ENCODE assay signal across 8 cellular contexts in genomic region chr17:48012151-48012520, GRCh38. TPM values are rescaled to one million over a fixed set of nuclear protein-coding genes. Genes with fewer than 3 reads are reported as not detected.
DNase-seq lines count a peak whose midpoint lies in the region; ATAC-seq and TF ChIP-seq lines count a peak whose summit lies in the region.

No MANE protein-coding gene starts in this region.

- TF ChIP-seq CTCF in thyroid gland (IDR thresholded peaks at IDR 0.05), result no peak

- H3K4me1 Mint-ChIP-seq in effector memory CD8-positive, alpha-beta T cell (ENCODE audit: low read depth in 2 of 2), result peaks cover 9 to 14% of the 10 kb centered on the region in 2 donors
- peaks cover 10 to 16% (median 12%) of the 10 kb centered on the region in 4 donors for H3K4me1 Mint-ChIP-seq in naive thymus-derived CD8-positive, alpha-beta T cell

- peak overlapping the region; percentile 57 to 65 for H3K4me3 Mint-ChIP-seq in effector memory CD8-positive, alpha-beta T cell
- peak overlapping the region; percentile 70 to 94 (median 86) for H3K4me3 Mint-ChIP-seq in naive thymus-derived CD8-positive, alpha-beta T cell

- no peaks in the 10 kb centered on the region for H3K36me3 Mint-ChIP-seq in effector memory CD8-positive, alpha-beta T cell (ENCODE audit: insufficient read depth)
- H3K36me3 Mint-ChIP-seq in naive thymus-derived CD8-positive, alpha-beta T cell, result no peaks in the 10 kb centered on the region

- H3K4me3 ChIP-seq in thyroid gland (replicated peaks in 1 of 3), result peak overlapping the region in 1 of 3 donors; percentile 10

- H3K36me3 ChIP-seq in thyroid gland, result no peaks in the 10 kb centered on the region

- WGBS in thyroid gland, 2 donors, result 0 to 2% methylated on average over 17 to 23 of the region's 34 CpGs

- intact Hi-C loops in thyroid gland (cut with DNase I), result no loop called here

- DNase-seq in NOMO-1 (lab: John Stamatoyannopoulos, UW; ENCODE audit: unreplicated experiment in 2 of 2) (peak; percentile 23 to 35), NOMO-1 treated with DMSO at 0.1 percent for 48 hours (lab: John Stamatoyannopoulos, UW; ENCODE audit: unreplicated experiment) (no peak), NCI-H2196 treated with DMSO at 0.1 percent for 48 hours (lab: John Stamatoyannopoulos, UW; ENCODE audit: unreplicated experiment) (peak; percentile 34), thyroid gland (peak; percentile 39)
- DNase-seq in activated CD4-positive, alpha-beta T cell treated with anti-CD3 and anti-CD28 coated beads, Interleukin-2, amount 50 U/mL, for 4 hours, result peak; percentile 37 to 46
- DNase-seq in effector memory CD8-positive, alpha-beta T cell, result peak; percentile 53 to 61 (median 54)
- peak; percentile 46 to 82 (median 62) for DNase-seq in naive thymus-derived CD8-positive, alpha-beta T cell

- H3K27ac Mint-ChIP-seq in effector memory CD8-positive, alpha-beta T cell, result no peak overlapping the region
- H3K27ac Mint-ChIP-seq in naive thymus-derived CD8-positive, alpha-beta T cell, result peak overlapping the region in 3 of 10 donors; percentile 21 to 60 (median 47)

- POLR2A ChIA-PET in naive thymus-derived CD8-positive, alpha-beta T cell (lab: Charles Lee), result interaction anchor here (0.6 kb wide), 1 partner anchor 57 kb away, joined by 4 read pairs; no protein-coding TSS in a partner anchor

- no peaks in the 10 kb centered on the region for H3K9me3 ChIP-seq in thyroid gland

- no peak overlapping the region for H3K27ac ChIP-seq in thyroid gland

- H3K9me3 Mint-ChIP-seq in effector memory CD8-positive, alpha-beta T cell, result no peaks in the 10 kb centered on the region
- no peaks in the 10 kb centered on the region for H3K9me3 Mint-ChIP-seq in naive thymus-derived CD8-positive, alpha-beta T cell

- no peak for TF ChIP-seq POLR2A in thyroid gland (IDR thresholded peaks at IDR 0.05)

- H3K27me3 ChIP-seq in thyroid gland, result no peaks in the 10 kb centered on the region

- H3K4me1 ChIP-seq in thyroid gland, result peaks cover 7 to 12% of the 10 kb centered on the region in 2 donors

- ATAC-seq in effector memory CD8-positive, alpha-beta T cell (replicated peaks), result peak; percentile 92
- peak; percentile 86 to 94 for ATAC-seq in naive thymus-derived CD8-positive, alpha-beta T cell
- no peak for ATAC-seq in HG02840 (IDR thresholded peaks at IDR 0.05; ENCODE audit: low FRiP score, unreplicated experiment)

- peaks cover 72 to 76% of the 10 kb centered on the region in 2 donors for H3K27me3 Mint-ChIP-seq in effector memory CD8-positive, alpha-beta T cell
- peaks cover 29 to 60% (median 42%) of the 10 kb centered on the region in 5 donors for H3K27me3 Mint-ChIP-seq in naive thymus-derived CD8-positive, alpha-beta T cell

RNA-seq across cellular contexts. Expression of gene COPZ2, which starts 25.5 kb away (rescaled TPM):
- 1 to 10 TPM; 1.2 to 2.4 TPM for total RNA-seq in naive thymus-derived CD8-positive, alpha-beta T cell
- 1 to 10 TPM in 2 of 3 donors, under 1 TPM in 1; 0.84 to 7.1 (median 1.6) TPM for polyA plus RNA-seq in naive thymus-derived CD8-positive, alpha-beta T cell
- total RNA-seq in thyroid gland, result 10 to 100 TPM; 19.3 to 55.8 (median 45.2) TPM

RNA-seq across cellular contexts. Expression of gene NFE2L1, which starts 36.0 kb away (rescaled TPM):
- 10 to 100 TPM; 45.5 to 50.4 TPM for total RNA-seq in naive thymus-derived CD8-positive, alpha-beta T cell
- 10 to 100 TPM in 1 of 3 donors, 1 to 10 TPM in 2; 5.0 to 14.2 (median 7.2) TPM for polyA plus RNA-seq in naive thymus-derived CD8-positive, alpha-beta T cell
- 100 to 1,000 TPM; 123 to 168 (median 131) TPM for total RNA-seq in thyroid gland

RNA-seq across cellular contexts. Expression of gene CDK5RAP3, which starts 41.2 kb away (rescaled TPM):
- 100 to 1,000 TPM; 352 to 356 TPM for total RNA-seq in naive thymus-derived CD8-positive, alpha-beta T cell
- 10 to 100 TPM; 63.6 to 73.0 (median 70.2) TPM for polyA plus RNA-seq in naive thymus-derived CD8-positive, alpha-beta T cell
- 100 to 1,000 TPM; 165 to 221 (median 193) TPM for total RNA-seq in thyroid gland

RNA-seq across cellular contexts. Expression of gene PRR15L, which starts 54.5 kb away (rescaled TPM):
- total RNA-seq in naive thymus-derived CD8-positive, alpha-beta T cell, result not detected
- under 1 TPM; 0.14 to 0.36 (median 0.16) TPM for polyA plus RNA-seq in naive thymus-derived CD8-positive, alpha-beta T cell
- 100 to 1,000 TPM in 3 of 4 donors, 10 to 100 TPM in 1; 63.6 to 150 (median 127) TPM for total RNA-seq in thyroid gland

Comparison
In these comparisons a context has a peak if more than half of its experiments do, and no peak if none do; other contexts are left out.
1. RNA of gene COPZ2, which starts 25.5 kb away (total RNA-seq): 19.3 to 55.8 TPM in thyroid gland; 1.2 to 2.4 TPM in naive thymus-derived CD8-positive, alpha-beta T cell; every median in the first group is over 4 times any median in the second.